3 cellular contexts compared by ENCODE assay signal in genomic region chr11:57874981-57875380, GRCh38.
TF ChIP-seq lines count a peak whose summit lies in the region.

No MANE protein-coding gene starts in this region.

TF ChIP-seq in SK-N-SH, 30 proteins besides CTCF, POLR2A, EP300 and RAD21 (continued from another document and continues in another):
- TF ChIP-seq ZBTB33 (IDR thresholded peaks at IDR 0.05; ENCODE audit: borderline replicate concordance, low read depth) (no peak), SIN3A (IDR thresholded peaks at IDR 0.05; ENCODE audit: borderline replicate concordance, low read depth, low read length) (no peak), TCF12 (IDR thresholded peaks at IDR 0.05) (no peak), YY1 (IDR thresholded peaks at IDR 0.05; ENCODE audit: low read depth) (no peak), FOSL2 (IDR thresholded peaks at IDR 0.05; ENCODE audit: borderline replicate concordance, low read depth) (no peak), MEF2A (IDR thresholded peaks at IDR 0.05; ENCODE audit: borderline replicate concordance, low read depth) (no peak), FOXM1 (IDR thresholded peaks at IDR 0.05; ENCODE audit: low read depth) (no peak), RXRA (IDR thresholded peaks at IDR 0.05; ENCODE audit: borderline replicate concordance, low read depth) (no peak), REST (IDR thresholded peaks at IDR 0.05; ENCODE audit: low read depth, low read length) (no peak), USF2 (IDR thresholded peaks at IDR 0.05; ENCODE audit: borderline replicate concordance, low read depth, low read length) (no peak)

TF ChIP-seq in SK-N-SH treated with all-trans-retinoic acid at 6 μM for 48 hours, 23 proteins besides CTCF, POLR2A, EP300 and RAD21 (continued from another document):
- TF ChIP-seq PATZ1 (CRISPR knock-in tag; IDR thresholded peaks at IDR 0.05; ENCODE audit: borderline replicate concordance): no peak
- TF ChIP-seq POU6F1 (CRISPR knock-in tag; IDR thresholded peaks at IDR 0.05; ENCODE audit: borderline replicate concordance, low read depth): no peak
- no peak for TF ChIP-seq OSR1 (CRISPR knock-in tag; IDR thresholded peaks at IDR 0.05)
- TF ChIP-seq TSHZ2 (CRISPR knock-in tag; IDR thresholded peaks at IDR 0.05): no peak
- no peak for TF ChIP-seq ISL1 (CRISPR knock-in tag; IDR thresholded peaks at IDR 0.05)
- TF ChIP-seq RARB (CRISPR knock-in tag; IDR thresholded peaks at IDR 0.05): no peak
- TF ChIP-seq CSDC2 (CRISPR knock-in tag; IDR thresholded peaks at IDR 0.05): no peak
- TF ChIP-seq ZNF8 (CRISPR knock-in tag; IDR thresholded peaks at IDR 0.05): no peak

TF ChIP-seq in K562, 482 proteins besides CTCF, POLR2A, EP300 and RAD21 (continued from another document):
- TF ChIP-seq STAT6 (CRISPR knock-in tag; IDR thresholded peaks at IDR 0.05) (no peak), SETDB1 (IDR thresholded peaks at IDR 0.05; ENCODE audit: low read length) (no peak), NR1H2 (CRISPR knock-in tag; IDR thresholded peaks at IDR 0.05) (no peak)
